ENCODE assay signal across 1 cellular context in the genomic region with DNA sequence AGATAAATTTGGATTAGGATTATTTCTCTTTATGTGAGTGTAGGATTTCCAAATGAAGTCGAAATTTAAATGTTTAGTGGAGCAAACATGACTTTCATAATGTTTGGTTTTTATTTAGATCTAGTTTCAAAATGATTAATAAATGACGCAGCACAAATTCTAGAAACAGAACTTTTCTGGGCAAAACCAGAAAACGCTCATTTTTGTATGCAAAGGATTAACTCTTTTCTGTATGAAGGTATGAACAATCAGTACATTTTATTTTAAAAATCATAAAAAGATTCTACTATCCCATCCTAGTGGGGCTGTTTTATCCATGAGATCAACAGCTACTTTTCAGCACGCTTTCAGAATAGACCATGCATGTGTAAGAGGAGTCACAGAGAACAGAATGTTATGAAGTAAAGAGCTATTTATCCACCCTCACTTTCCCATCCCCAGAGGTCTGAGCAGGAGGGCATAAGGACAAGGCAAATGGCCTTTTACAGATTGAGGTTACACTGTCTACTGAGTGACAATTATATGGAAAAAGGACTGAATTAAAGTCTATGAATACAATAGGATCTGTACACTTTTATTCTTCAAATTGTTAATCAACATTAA.
TF ChIP-seq lines count a peak whose summit lies in the region.

No MANE protein-coding gene starts in this region.

TF ChIP-seq in WTC11, 78 proteins besides CTCF, POLR2A, EP300 and RAD21 (continued from another document):
- no peak for TF ChIP-seq EMX1 (CRISPR knock-in tag; IDR thresholded peaks at IDR 0.05)
